Comparison of ENCODE assay signal across 2 cellular contexts in genomic region chr17:21289175-21289901, GRCh38.
TF ChIP-seq lines count a peak whose summit lies in the region.

No MANE protein-coding gene starts in this region.

TF ChIP-seq in SK-N-SH, 30 proteins besides CTCF, POLR2A, EP300 and RAD21 (continued from another document):
- TF ChIP-seq MAX (IDR thresholded peaks at IDR 0.05; ENCODE audit: low read depth) (no peak), REST (IDR thresholded peaks at IDR 0.05; ENCODE audit: low read depth, low read length) (no peak)
TF ChIP-seq in SK-N-SH: peak in this region for 0.

TF ChIP-seq in SK-N-SH treated with all-trans-retinoic acid at 6 μM for 48 hours, 23 proteins besides CTCF, POLR2A, EP300 and RAD21 (continued from another document):
- no peak for TF ChIP-seq CREB5 (CRISPR knock-in tag; IDR thresholded peaks at IDR 0.05; ENCODE audit: low read depth)
- TF ChIP-seq ZFP30 (CRISPR knock-in tag; IDR thresholded peaks at IDR 0.05), result no peak
- TF ChIP-seq CSDC2 (CRISPR knock-in tag; IDR thresholded peaks at IDR 0.05), result no peak
- TF ChIP-seq TCF4 (CRISPR knock-in tag; IDR thresholded peaks at IDR 0.05; ENCODE audit: borderline replicate concordance), result no peak
- TF ChIP-seq POU6F1 (CRISPR knock-in tag; IDR thresholded peaks at IDR 0.05; ENCODE audit: borderline replicate concordance, low read depth), result no peak
- TF ChIP-seq ZNF8 (CRISPR knock-in tag; IDR thresholded peaks at IDR 0.05), result no peak
- TF ChIP-seq OSR1 (CRISPR knock-in tag; IDR thresholded peaks at IDR 0.05), result no peak
- no peak for TF ChIP-seq BACH2 (CRISPR knock-in tag; IDR thresholded peaks at IDR 0.05; ENCODE audit: borderline replicate concordance)
- TF ChIP-seq RARB (CRISPR knock-in tag; IDR thresholded peaks at IDR 0.05), result no peak
- TF ChIP-seq PATZ1 (CRISPR knock-in tag; IDR thresholded peaks at IDR 0.05; ENCODE audit: borderline replicate concordance), result no peak
- TF ChIP-seq CSRNP3 (CRISPR knock-in tag; IDR thresholded peaks at IDR 0.05), result no peak
- no peak for TF ChIP-seq ESRRG (CRISPR knock-in tag; IDR thresholded peaks at IDR 0.05)
